ENCODE assay signal across 8 cellular contexts in genomic region chr19:35090160-35090794, GRCh38. TPM values are rescaled to one million over a fixed set of nuclear protein-coding genes. Genes with fewer than 3 reads are reported as not detected.
DNase-seq lines count a peak whose midpoint lies in the region; ATAC-seq and TF ChIP-seq lines count a peak whose summit lies in the region.

No MANE protein-coding gene starts in this region.

- H3K4me2 ChIP-seq in skeletal muscle satellite cell (ENCODE audit: low read length) = peak overlapping the region; percentile 48

- H3K27ac ChIP-seq in body of pancreas = peak overlapping the region; percentile 8 to 75 (median 68)

- intact Hi-C loops in body of pancreas (cut with DNase I) = no loop called here

- H3K4me3 ChIP-seq in body of pancreas = no peak overlapping the region
- no peak overlapping the region for H3K4me3 ChIP-seq in skeletal muscle satellite cell (ENCODE audit: low read length)

- H3K27me3 ChIP-seq in body of pancreas (no peaks in the 10 kb centered on the region), skeletal muscle satellite cell (ENCODE audit: control insufficient read depth, insufficient read depth, low read length) (no peaks in the 10 kb centered on the region)

- 9 to 11% methylated on average over 13 to 14 of the region's 14 CpGs for WGBS in body of pancreas, 2 donors

- no peak overlapping the region for H3K9ac ChIP-seq in skeletal muscle satellite cell (ENCODE audit: low read depth, low read length)

- TF ChIP-seq CTCF in LNCAP (IDR thresholded peaks at IDR 0.05) (peak; percentile 69), body of pancreas (IDR thresholded peaks at IDR 0.05) (peak; percentile 48 to 82 (median 71))

- peaks cover 24% of the 10 kb centered on the region for H3K4me1 ChIP-seq in body of pancreas
- peaks cover 15% of the 10 kb centered on the region for H3K4me1 ChIP-seq in skeletal muscle satellite cell (ENCODE audit: control insufficient read depth, insufficient read depth, low read length)

- ATAC-seq in body of pancreas = peak; percentile 95
- ATAC-seq in HG02852 (IDR thresholded peaks at IDR 0.05; ENCODE audit: unreplicated experiment) = no peak
- ATAC-seq in GM21786 (IDR thresholded peaks at IDR 0.05; ENCODE audit: unreplicated experiment) = no peak

- DNase-seq in EH (ENCODE audit: low read depth) (peak; percentile 69), SK-N-DZ (ENCODE audit: low spot score) (peak; percentile 41), body of pancreas (peak; percentile 84 to 88 (median 86)), iPS DF 4.7 (ENCODE audit: extremely low read depth, low spot score) (peak; percentile 38)

- H3K9me3 ChIP-seq in body of pancreas = no peaks in the 10 kb centered on the region
- no peaks in the 10 kb centered on the region for H3K9me3 ChIP-seq in skeletal muscle satellite cell (replicated peaks; ENCODE audit: low read length)

- H3K36me3 ChIP-seq in body of pancreas (replicated peaks in 1 of 2; ENCODE audit: insufficient read depth in 1 of 2, low read depth in 2 of 2) (no peaks in the 10 kb centered on the region), skeletal muscle satellite cell (ENCODE audit: insufficient read depth, low read length) (no peaks in the 10 kb centered on the region)

- no peak for TF ChIP-seq POLR2A in body of pancreas (IDR thresholded peaks at IDR 0.05)

RNA-seq across cellular contexts. Expression of gene FXYD3, which starts 25.3 kb away (rescaled TPM):
- polyA plus RNA-seq in SK-N-DZ (2014; cell fraction: cytosol; rRNA removed) = not detected in 2 replicates
- polyA plus RNA-seq in SK-N-DZ (2014; cell fraction: nucleus; rRNA removed) = not detected in 2 replicates
- total RNA-seq in body of pancreas = 10 to 100 TPM; 13.5 to 51.6 TPM
- not detected in 2 replicates for total RNA-seq in skeletal muscle satellite cell (2012; rRNA removed)

RNA-seq across cellular contexts. Expression of gene LGI4, which starts 44.6 kb away (rescaled TPM):
- polyA plus RNA-seq in SK-N-DZ (2014; cell fraction: cytosol; rRNA removed) = not detected in 2 replicates
- not detected in 2 replicates for polyA plus RNA-seq in SK-N-DZ (2014; cell fraction: nucleus; rRNA removed)
- total RNA-seq in body of pancreas = 1 to 10 TPM; 1.6 to 3.9 TPM
- 0.44 TPM in 1 of 2 replicates, not detected in the other for total RNA-seq in skeletal muscle satellite cell (2012; rRNA removed)

RNA-seq across cellular contexts. Expression of gene FXYD1, which starts 48.3 kb away (rescaled TPM):
- polyA plus RNA-seq in SK-N-DZ (2014; cell fraction: cytosol; rRNA removed) = not detected in 2 replicates
- polyA plus RNA-seq in SK-N-DZ (2014; cell fraction: nucleus; rRNA removed) = not detected in 2 replicates
- total RNA-seq in body of pancreas = 1 to 10 TPM; 1.6 to 9.1 TPM
- total RNA-seq in skeletal muscle satellite cell (2012; rRNA removed) = 0.51 and 1.1 TPM in 2 replicates

RNA-seq across cellular contexts. Expression of gene HPN, which starts 48.8 kb away (rescaled TPM):
- polyA plus RNA-seq in SK-N-DZ (2014; cell fraction: cytosol; rRNA removed) = not detected in 2 replicates
- not detected in 2 replicates for polyA plus RNA-seq in SK-N-DZ (2014; cell fraction: nucleus; rRNA removed)
- total RNA-seq in body of pancreas = 100 to 1,000 TPM; 135 to 289 TPM
- total RNA-seq in skeletal muscle satellite cell (2012; rRNA removed) = not detected in 2 replicates

RNA-seq across cellular contexts. Expression of gene FXYD7, which starts 52.8 kb away (rescaled TPM):
- not detected in 2 replicates for polyA plus RNA-seq in SK-N-DZ (2014; cell fraction: cytosol; rRNA removed)
- not detected in 2 replicates for polyA plus RNA-seq in SK-N-DZ (2014; cell fraction: nucleus; rRNA removed)
- total RNA-seq in body of pancreas = 1 to 10 TPM in 1 of 2 donors, under 1 TPM in 1; 0.52 to 1.3 TPM
- not detected in 2 replicates for total RNA-seq in skeletal muscle satellite cell (2012; rRNA removed)
